Comparison of ENCODE assay signal across 10 cellular contexts in the genomic region with DNA sequence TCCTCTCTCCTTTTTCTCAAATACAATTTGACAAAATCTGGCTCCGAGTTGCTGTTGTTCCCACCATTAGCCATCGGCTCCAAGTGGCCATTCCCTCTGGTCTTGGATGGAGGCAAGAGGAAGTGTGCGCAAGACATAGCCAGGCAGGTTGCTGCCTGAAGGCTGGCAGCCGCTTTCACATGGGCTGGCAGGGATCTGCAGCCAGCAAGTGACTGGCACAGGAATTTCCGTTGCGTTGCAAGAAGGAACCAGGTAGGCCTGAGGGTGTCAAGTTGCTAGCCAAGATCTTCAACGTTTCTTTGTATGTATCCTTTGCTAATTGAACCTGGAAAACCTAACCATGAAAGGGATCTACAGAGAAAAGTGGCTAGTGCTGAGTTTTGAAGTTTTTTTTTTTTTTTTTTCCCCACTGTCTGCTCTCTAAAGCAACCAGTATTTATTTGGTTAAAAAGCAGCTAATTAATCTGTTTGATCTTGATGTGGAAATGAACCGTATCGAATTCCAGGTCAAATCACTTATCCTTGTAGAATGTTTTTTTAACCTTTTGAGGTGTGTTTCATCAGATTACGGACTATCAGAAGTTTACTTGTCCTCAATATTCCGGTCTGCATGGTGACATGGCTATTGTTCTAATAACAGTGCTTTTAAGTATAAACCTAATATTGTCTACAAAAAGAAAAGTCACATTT.
DNase-seq lines count a peak whose midpoint lies in the region; ATAC-seq and TF ChIP-seq lines count a peak whose summit lies in the region.
"Had no signal": no experiment of that assay in that cellular context is flagged by ENCODE, and none has a peak within 500 bp of the region (broad histone marks: within the 10 kb centered on the region; RNA-seq: fewer than 3 reads in every experiment).

No MANE protein-coding gene starts in this region.

- H3K36me3 ChIP-seq in GM23338 (ENCODE audit: insufficient read depth) = no peaks in the 10 kb centered on the region
- no peaks in the 10 kb centered on the region for H3K36me3 ChIP-seq in esophagus squamous epithelium

- H3K9me3 ChIP-seq in esophagus squamous epithelium = no peaks in the 10 kb centered on the region

- H3K4me3 ChIP-seq in GM23338 (peak overlapping the region; percentile 6; the same call in 1 of the 2 replicates), esophagus squamous epithelium (no peak overlapping the region)

- peak; percentile 45 for ATAC-seq in GM23338
- no peak for ATAC-seq in HG02798 (IDR thresholded peaks at IDR 0.05; ENCODE audit: poor library complexity, unreplicated experiment)
- ATAC-seq: activated naive CD8-positive, alpha-beta T cell treated with anti-CD3 and anti-CD28 coated beads, Interleukin-2, amount 50 U/mL, for 24 hours had no signal

- H3K4me3 Mint-ChIP-seq in GM23338 (peak overlapping the region; percentile 59), progenitor cell of endocrine pancreas (ENCODE audit: low read depth) (peak overlapping the region; percentile 22)
- H3K4me3 Mint-ChIP-seq: activated naive CD8-positive, alpha-beta T cell treated with anti-CD3 and anti-CD28 coated beads, Interleukin-2, amount 50 U/mL, for 24 hours had no signal

- peak overlapping the region; percentile 50 for H3K4me2 ChIP-seq in GM23338

- DNase-seq in GM23338 (ENCODE audit: low spot score) = peak; percentile 65
- DNase-seq in NCI-H446 treated with DMSO at 0.1 percent for 48 hours (lab: John Stamatoyannopoulos, UW) = peak; percentile 37
- DNase-seq in esophagus squamous epithelium (lab: John Stamatoyannopoulos, UW) = no peak
- no peak for DNase-seq in progenitor cell of endocrine pancreas (ENCODE audit: low spot score, unreplicated experiment)
- no peak for DNase-seq in stimulated activated naive CD4-positive, alpha-beta T cell treated with Interleukin-2 at 50 U/mL for 16 hours (lab: John Stamatoyannopoulos, UW)
- DNase-seq in SW480 (ENCODE audit: low spot score) = no peak
- DNase-seq in GM10248 (ENCODE audit: extremely low spot score) = no peak
- DNase-seq: activated naive CD8-positive, alpha-beta T cell treated with anti-CD3 and anti-CD28 coated beads, Interleukin-2, amount 50 U/mL, for 24 hours; NCI-H2227 treated with DMSO at 0.1 percent for 48 hours had no signal

- no peaks in the 10 kb centered on the region for H3K9me2 ChIP-seq in GM23338 (ENCODE audit: insufficient read depth)

- H3K9me3 Mint-ChIP-seq in GM23338 (no peaks in the 10 kb centered on the region), progenitor cell of endocrine pancreas (ENCODE audit: low read depth) (no peaks in the 10 kb centered on the region)
- H3K9me3 Mint-ChIP-seq: activated naive CD8-positive, alpha-beta T cell treated with anti-CD3 and anti-CD28 coated beads, Interleukin-2, amount 50 U/mL, for 24 hours had no signal

- peaks cover 6% of the 10 kb centered on the region; the same call in 1 of the 2 replicates for H3F3A ChIP-seq in GM23338 (replicated peaks; ENCODE audit: low read depth)

- CTCF ChIA-PET in GM10248 (lab: Yijun Ruan, JAX) = interaction anchor here (1.4 to 2.5 kb wide), 2 partner anchors 9 to 17 kb away, joined by 3 to 11 read pairs; no protein-coding TSS in a partner anchor

- peaks cover 88% of the 10 kb centered on the region for H3K4me1 Mint-ChIP-seq in GM23338
- peaks cover 56% of the 10 kb centered on the region for H3K4me1 Mint-ChIP-seq in progenitor cell of endocrine pancreas (ENCODE audit: low read depth)

- 0 out of 3 replicates have a peak, but pooled peaks cover 3% of the 10 kb centered on the region for H3K36me3 Mint-ChIP-seq in GM23338 (ENCODE audit: low read depth)
- peaks cover 7% of the 10 kb centered on the region for H3K36me3 Mint-ChIP-seq in progenitor cell of endocrine pancreas (ENCODE audit: insufficient read depth)

- intact Hi-C loops in esophagus squamous epithelium (cut with DNase I) = no loop called here

- H3K27ac Mint-ChIP-seq in GM23338 (peak overlapping the region; percentile 97), progenitor cell of endocrine pancreas (peak overlapping the region; percentile 23)
- H3K27ac Mint-ChIP-seq: activated naive CD8-positive, alpha-beta T cell treated with anti-CD3 and anti-CD28 coated beads, Interleukin-2, amount 50 U/mL, for 24 hours had no signal

- H3K4me1 ChIP-seq in GM23338 (ENCODE audit: insufficient read depth) (peaks cover 69% of the 10 kb centered on the region), esophagus squamous epithelium (peaks cover 27 to 65% (median 53%) of the 10 kb centered on the region in 3 donors)

- H3K27me3 ChIP-seq in GM23338 (ENCODE audit: insufficient read depth) = no peaks in the 10 kb centered on the region
- H3K27me3 ChIP-seq in esophagus squamous epithelium = no peaks in the 10 kb centered on the region

- no peak overlapping the region for H2AFZ ChIP-seq in GM23338

- POLR2A ChIA-PET in GM10248 (lab: Yijun Ruan, JAX) = no interaction called here

- no peaks in the 10 kb centered on the region for H4K20me1 ChIP-seq in GM23338 (replicated peaks; ENCODE audit: insufficient read depth)

- TF ChIP-seq CTCF in GM23338 (conservative IDR thresholded peaks at IDR 0.05; ENCODE audit: low read depth in 2 of 2) = no peak
- no peak for TF ChIP-seq CTCF in esophagus squamous epithelium (IDR thresholded peaks at IDR 0.05)
- TF ChIP-seq CTCF in progenitor cell of endocrine pancreas (IDR thresholded peaks at IDR 0.05; ENCODE audit: unreplicated experiment) = no peak
- TF ChIP-seq CTCF in GM10248 (IDR thresholded peaks at IDR 0.05; ENCODE audit: control extremely low read depth, extremely low read depth, low read depth, missing control alignments) = no peak

- 22 to 28% methylated on average over 8 to 11 of the region's 11 CpGs for WGBS in esophagus squamous epithelium, 2 donors

- H3K79me2 ChIP-seq in GM23338 (replicated peaks; ENCODE audit: insufficient read depth) = peaks cover 85% of the 10 kb centered on the region

- no peak for TF ChIP-seq POLR2A in esophagus squamous epithelium (IDR thresholded peaks at IDR 0.05)

- peaks cover 7% of the 10 kb centered on the region for H3K27me3 Mint-ChIP-seq in GM23338 (ENCODE audit: insufficient read depth, low read depth, poor library complexity)
- H3K27me3 Mint-ChIP-seq in progenitor cell of endocrine pancreas = no peaks in the 10 kb centered on the region

- H3K27ac ChIP-seq in GM23338 (ENCODE audit: low read depth) (peak overlapping the region; percentile 82), esophagus squamous epithelium (peak overlapping the region in 3 of 4 donors; percentile 21 to 87 (median 33))

TF ChIP-seq in GM23338, 12 proteins besides CTCF, POLR2A, EP300 and RAD21 (continues in another document):
- TF ChIP-seq, protein P1, sequence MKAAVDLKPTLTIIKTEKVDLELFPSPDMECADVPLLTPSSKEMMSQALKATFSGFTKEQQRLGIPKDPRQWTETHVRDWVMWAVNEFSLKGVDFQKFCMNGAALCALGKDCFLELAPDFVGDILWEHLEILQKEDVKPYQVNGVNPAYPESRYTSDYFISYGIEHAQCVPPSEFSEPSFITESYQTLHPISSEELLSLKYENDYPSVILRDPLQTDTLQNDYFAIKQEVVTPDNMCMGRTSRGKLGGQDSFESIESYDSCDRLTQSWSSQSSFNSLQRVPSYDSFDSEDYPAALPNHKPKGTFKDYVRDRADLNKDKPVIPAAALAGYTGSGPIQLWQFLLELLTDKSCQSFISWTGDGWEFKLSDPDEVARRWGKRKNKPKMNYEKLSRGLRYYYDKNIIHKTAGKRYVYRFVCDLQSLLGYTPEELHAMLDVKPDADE (IDR thresholded peaks at IDR 0.05) = no peak

Comparison
In these comparisons a context has a peak if more than half of its experiments do, and no peak if none do; other contexts are left out.
1. DNase-seq: peak in GM23338 (single experiment) and NCI-H446 treated with DMSO at 0.1 percent for 48 hours (single experiment); none in esophagus squamous epithelium (single experiment), progenitor cell of endocrine pancreas (single experiment), stimulated activated naive CD4-positive, alpha-beta T cell treated with Interleukin-2 at 50 U/mL for 16 hours (single experiment), SW480 (single experiment) and GM10248 (single experiment).